9 cellular contexts compared by ENCODE assay signal in genomic region chr6:39313526-39314272, GRCh38. TPM values are rescaled to one million over a fixed set of nuclear protein-coding genes. Genes with fewer than 3 reads are reported as not detected.
DNase-seq lines count a peak whose midpoint lies in the region; ATAC-seq and TF ChIP-seq lines count a peak whose summit lies in the region.
"Had no signal": no experiment of that assay in that cellular context is flagged by ENCODE, and none has a peak within 500 bp of the region (broad histone marks: within the 10 kb centered on the region; RNA-seq: fewer than 3 reads in every experiment).

No MANE protein-coding gene starts in this region.

- H3K36me3 ChIP-seq in HUES64 (ENCODE audit: insufficient read depth, low read length) (no peaks in the 10 kb centered on the region), iPS-15b (ENCODE audit: control insufficient read depth, insufficient read depth, low read length) (no peaks in the 10 kb centered on the region), spleen (no peaks in the 10 kb centered on the region)
- no peaks in the 10 kb centered on the region for H3K36me3 ChIP-seq in CD8-positive, alpha-beta memory T cell (ENCODE audit: insufficient read depth, low read length)

- H3K36me3 Mint-ChIP-seq in activated B cell treated with CpG ODN at 0.5 μM for 24 hours (ENCODE audit: low read depth) = no peaks in the 10 kb centered on the region
- no peaks in the 10 kb centered on the region for H3K36me3 Mint-ChIP-seq in CD8-positive, alpha-beta memory T cell

- peak overlapping the region; percentile 62 for H3K4me3 ChIP-seq in HUES64 (ENCODE audit: low read length)
- peak overlapping the region; percentile 69 for H3K4me3 ChIP-seq in iPS-15b (ENCODE audit: low read depth, low read length)
- peak overlapping the region in 7 of 8 donors; percentile 18 to 59 (median 28) for H3K4me3 ChIP-seq in spleen
- H3K4me3 ChIP-seq in CD8-positive, alpha-beta memory T cell (ENCODE audit: low read length) = no peak overlapping the region

- TF ChIP-seq POLR2A in spleen (IDR thresholded peaks at IDR 0.05) = no peak

- H3K27me3 ChIP-seq in HUES64 (ENCODE audit: insufficient read depth, low read length) = peaks cover 62% of the 10 kb centered on the region
- peaks cover 45% of the 10 kb centered on the region for H3K27me3 ChIP-seq in iPS-15b (ENCODE audit: control insufficient read depth, insufficient read depth, low read length)
- H3K27me3 ChIP-seq in spleen (replicated peaks in 1 of 7) = peaks cover 7 to 69% (median 40%) of the 10 kb centered on the region in 7 donors
- peaks cover 17% of the 10 kb centered on the region for H3K27me3 ChIP-seq in CD8-positive, alpha-beta memory T cell (ENCODE audit: insufficient read depth, low read length, poor library complexity, severe bottlenecking)

- H3K9ac ChIP-seq in HUES64 (ENCODE audit: low read depth, low read length) (peak overlapping the region; percentile 68), iPS-15b (ENCODE audit: low read depth, low read length) (peak overlapping the region; percentile 37)

- DNase-seq in activated B cell treated with CpG ODN at 0.5 μM for 24 hours (no peak), spleen (no peak)
- DNase-seq in CD8-positive, alpha-beta memory T cell = no peak
- DNase-seq in activated CD4-positive, CD25-positive, alpha-beta regulatory T cell (lab: John Stamatoyannopoulos, UW) = no peak
- DNase-seq: cortex of kidney, NCI-H1436 had no signal

- POLR2A ChIA-PET in activated B cell treated with CpG ODN at 0.5 μM for 24 hours (lab: Charles Lee) = no interaction called here
- POLR2A ChIA-PET in CD8-positive, alpha-beta memory T cell (lab: Charles Lee) = no interaction called here

- CTCF ChIA-PET in activated B cell treated with CpG ODN at 0.5 μM for 24 hours (lab: Charles Lee) = no interaction called here
- CTCF ChIA-PET in CD8-positive, alpha-beta memory T cell (lab: Charles Lee) = interaction anchor here (1.0 kb wide), 1 partner anchor 11 kb away, joined by 3 read pairs; no protein-coding TSS in a partner anchor

- H3K27ac ChIP-seq in HUES64 (ENCODE audit: low read depth, low read length) (no peak overlapping the region), spleen (no peak overlapping the region)
- H3K27ac ChIP-seq in CD8-positive, alpha-beta memory T cell (ENCODE audit: low read depth, low read length) = no peak overlapping the region

- H3K9me3 Mint-ChIP-seq in activated B cell treated with CpG ODN at 0.5 μM for 24 hours = no peaks in the 10 kb centered on the region
- no peaks in the 10 kb centered on the region for H3K9me3 Mint-ChIP-seq in CD8-positive, alpha-beta memory T cell

- peak overlapping the region; percentile 46 for H3K4me3 Mint-ChIP-seq in activated B cell treated with CpG ODN at 0.5 μM for 24 hours
- H3K4me3 Mint-ChIP-seq in CD8-positive, alpha-beta memory T cell = peak overlapping the region in 2 of 7 donors; percentile 8 to 27

- H3K4me1 ChIP-seq in HUES64 (ENCODE audit: insufficient read depth, low read length) (no peaks in the 10 kb centered on the region; the same call in 1 of the 2 replicates), iPS-15b (ENCODE audit: control insufficient read depth, insufficient read depth, low read length) (no peaks in the 10 kb centered on the region), spleen (peaks cover 10 to 31% (median 18%) of the 10 kb centered on the region in 6 donors)
- H3K4me1 ChIP-seq in CD8-positive, alpha-beta memory T cell (ENCODE audit: insufficient read depth, low read length) = no peaks in the 10 kb centered on the region

- H3K9me3 ChIP-seq in HUES64 (ENCODE audit: insufficient read depth, low read depth, low read length) (no peaks in the 10 kb centered on the region), iPS-15b (ENCODE audit: control insufficient read depth, insufficient read depth, low read length) (no peaks in the 10 kb centered on the region), spleen (no peaks in the 10 kb centered on the region)
- no peaks in the 10 kb centered on the region for H3K9me3 ChIP-seq in CD8-positive, alpha-beta memory T cell (ENCODE audit: low read length)

- no peak overlapping the region for H3K27ac Mint-ChIP-seq in activated B cell treated with CpG ODN at 0.5 μM for 24 hours
- H3K27ac Mint-ChIP-seq in CD8-positive, alpha-beta memory T cell = no peak overlapping the region

- H3K4me1 Mint-ChIP-seq in activated B cell treated with CpG ODN at 0.5 μM for 24 hours = peaks cover 22% of the 10 kb centered on the region
- peaks cover 0 to 13% (median 2%) of the 10 kb centered on the region in 3 donors for H3K4me1 Mint-ChIP-seq in CD8-positive, alpha-beta memory T cell

- WGBS in HUES64 = 1% methylated on average over 80 of the region's 80 CpGs
- WGBS in spleen, 5 donors = 0 to 4% (median 2%) methylated on average over 61 to 80 of the region's 80 CpGs

- ATAC-seq in activated B cell treated with CpG ODN at 0.5 μM for 24 hours (ENCODE audit: low read depth) (no peak), GM18861 (IDR thresholded peaks at IDR 0.05; ENCODE audit: unreplicated experiment) (no peak)

- intact Hi-C loops in activated B cell treated with CpG ODN at 0.5 μM for 24 hours (cut with micrococcal nuclease) = no loop called here
- intact Hi-C loops in spleen (cut with DNase I; ENCODE audit: low total_unique reads) = no loop called here

- peaks cover 50% of the 10 kb centered on the region for H3K27me3 Mint-ChIP-seq in activated B cell treated with CpG ODN at 0.5 μM for 24 hours
- H3K27me3 Mint-ChIP-seq in CD8-positive, alpha-beta memory T cell = peaks cover 33 to 57% of the 10 kb centered on the region in 2 donors

- TF ChIP-seq CTCF in activated B cell treated with CpG ODN at 0.5 μM for 24 hours (IDR thresholded peaks at IDR 0.05) (no peak), spleen (IDR thresholded peaks at IDR 0.05 in 8 of 11, conservative IDR thresholded peaks at IDR 0.05 in 3 of 11) (peak in 1 of 11 experiments; percentile 2)

RNA-seq across cellular contexts. Expression of gene KCNK17, which starts 0.5 kb away (rescaled TPM):
- polyA plus RNA-seq in HUES64 (2013, experiment 1 of 2) = 1.2 TPM
- polyA plus RNA-seq in HUES64 (2013, experiment 2 of 2) = 0.89 TPM
- total RNA-seq in activated B cell treated with CpG ODN at 0.5 μM for 24 hours (not detected in 2 replicates), spleen (under 1 TPM in 5 of 7 donors, not detected in 2; 0.42 to 0.98 (median 0.54) TPM)
- under 1 TPM; 0.16 to 0.43 (median 0.36) TPM for polyA plus RNA-seq in spleen
- not detected for total RNA-seq in CD8-positive, alpha-beta memory T cell
- not detected for polyA plus RNA-seq in CD8-positive, alpha-beta memory T cell

RNA-seq across cellular contexts. Expression of gene KCNK16, which starts 8.8 kb away (rescaled TPM):
- not detected for polyA plus RNA-seq in HUES64 (2013, experiment 1 of 2)
- polyA plus RNA-seq in HUES64 (2013, experiment 2 of 2) = not detected
- total RNA-seq in activated B cell treated with CpG ODN at 0.5 μM for 24 hours (not detected in 2 replicates), spleen (not detected)
- polyA plus RNA-seq in spleen = not detected
- total RNA-seq in CD8-positive, alpha-beta memory T cell = not detected
- not detected for polyA plus RNA-seq in CD8-positive, alpha-beta memory T cell
